Comparison of ENCODE assay signal across 19 cellular contexts in genomic region chr14:97747282-97747681, GRCh38.
"Had no signal": no experiment of that assay in that cellular context is flagged by ENCODE, and none has a peak within 500 bp of the region (broad histone marks: within the 10 kb centered on the region; RNA-seq: fewer than 3 reads in every experiment).

No MANE protein-coding gene starts in this region.

- DNase-seq: activated CD4-positive, alpha-beta T cell treated with anti-CD3 and anti-CD28 coated beads for 48 hours; activated CD4-positive, alpha-beta T cell treated with anti-CD3 and anti-CD28 coated beads, Interleukin-2, amount 50 U/mL, for 4 hours; activated CD4-positive, CD25-positive, alpha-beta regulatory T cell treated with anti-CD3 and anti-CD28 coated beads, Interleukin-2, amount 50 U/mL, for 72 hours; activated CD8-positive, alpha-beta memory T cell treated with anti-CD3 and anti-CD28 coated beads, Interleukin-2, amount 50 U/mL, for 48 hours; activated CD8-positive, alpha-beta T cell treated with anti-CD3 and anti-CD28 coated beads, Interleukin-2, amount 10 ng/mL, durations not matched to agents 7 days and 5 days; activated naive CD4-positive, alpha-beta T cell treated with anti-CD3 and anti-CD28 coated beads, Interleukin-2, amount 50 U/mL, for 16 hours; activated naive CD8-positive, alpha-beta T cell treated with anti-CD3 and anti-CD28 coated beads, Interleukin-2, amount 10 ng/mL, durations not matched to agents 7 days and 5 days; activated T-cell treated with anti-CD3 and anti-CD28 coated beads, Interleukin-2, amount 50 U/mL, for 1 hour; adrenal gland; anterior cingulate cortex; caudate nucleus; NCI-H1092; NCI-H1417 treated with DMSO at 0.1 percent for 48 hours; NCI-H1694 treated with DMSO at 0.1 percent for 48 hours; NCI-H2029 treated with DMSO at 0.1 percent for 48 hours; NCI-H446; NCI-H524; PC-9; SHP77 treated with DMSO at 0.1 percent for 48 hours had no signal

- ATAC-seq: activated CD8-positive, alpha-beta T cell treated with anti-CD3 and anti-CD28 coated beads, Interleukin-2, amount 10 ng/mL, durations not matched to agents 7 days and 5 days had no signal
